Comparison of ENCODE assay signal across 1 cellular context in the genomic region with DNA sequence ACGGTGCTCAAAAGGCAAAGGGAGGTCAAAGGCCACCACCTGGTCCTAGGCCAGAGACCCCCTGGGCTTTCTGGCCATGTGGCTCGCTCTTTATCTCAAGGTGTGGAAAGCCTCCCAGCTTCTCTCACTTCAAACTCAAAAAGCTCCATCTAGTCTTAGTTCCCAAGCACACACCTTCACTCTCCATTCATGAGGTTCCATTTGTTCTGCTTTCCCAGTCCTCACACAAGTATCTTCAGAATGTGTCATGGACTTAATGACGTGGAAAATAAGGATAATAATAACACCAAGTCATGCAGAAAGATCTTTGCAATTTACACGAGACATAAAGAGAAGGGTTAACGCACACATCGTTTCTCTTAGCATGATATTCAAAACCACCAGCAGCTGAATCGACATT.
TF ChIP-seq lines count a peak whose summit lies in the region.

No MANE protein-coding gene starts in this region.

TF ChIP-seq in HEK293, 187 proteins besides CTCF, POLR2A, EP300 and RAD21 (continued from another document and continues in another):
- TF ChIP-seq ZNF623 (tag by site-specific recombination; IDR thresholded peaks at IDR 0.05) (no peak), MZF1 (tag by site-specific recombination; IDR thresholded peaks at IDR 0.05; ENCODE audit: borderline replicate concordance) (no peak), ZNF157 (tag by site-specific recombination; IDR thresholded peaks at IDR 0.05) (no peak), ZNF26 (tag by site-specific recombination; IDR thresholded peaks at IDR 0.05) (no peak), ZNF280C (tag by site-specific recombination; IDR thresholded peaks at IDR 0.05) (no peak), ZNF341 (tag by site-specific recombination; IDR thresholded peaks at IDR 0.05; ENCODE audit: low read depth) (no peak), ZFP69B (tag by site-specific recombination; IDR thresholded peaks at IDR 0.05) (0 out of 2 replicates have a peak, but pooled peaks have one; percentile 57), ZNF175 (tag by site-specific recombination; IDR thresholded peaks at IDR 0.05) (no peak), HOXD13 (CRISPR knock-in tag; IDR thresholded peaks at IDR 0.05; ENCODE audit: borderline replicate concordance) (0 out of 2 replicates have a peak, but pooled peaks have one; percentile 35), ZNF423 (tag by site-specific recombination; IDR thresholded peaks at IDR 0.05) (no peak), ZNF311 (tag by site-specific recombination; IDR thresholded peaks at IDR 0.05; ENCODE audit: borderline replicate concordance) (no peak), ZNF404 (tag by site-specific recombination; IDR thresholded peaks at IDR 0.05) (no peak), HOXA7 (CRISPR knock-in tag; IDR thresholded peaks at IDR 0.05; ENCODE audit: borderline replicate concordance) (no peak), SP7 (tag by site-specific recombination; IDR thresholded peaks at IDR 0.05) (peak; percentile 79), YY2 (tag by site-specific recombination; IDR thresholded peaks at IDR 0.05) (no peak), ZNF654 (tag by site-specific recombination; IDR thresholded peaks at IDR 0.05; ENCODE audit: low read depth) (no peak), ZNF530 (tag by site-specific recombination; IDR thresholded peaks at IDR 0.05; ENCODE audit: low read depth) (no peak), ZNF211 (tag by site-specific recombination; IDR thresholded peaks at IDR 0.05; ENCODE audit: low read depth) (no peak), REPIN1 (tag by site-specific recombination; IDR thresholded peaks at IDR 0.05; ENCODE audit: low read depth) (no peak), SP2 (tag by site-specific recombination; IDR thresholded peaks at IDR 0.05) (no peak), ZNF768 (tag by site-specific recombination; IDR thresholded peaks at IDR 0.05) (no peak), ZSCAN18 (tag by site-specific recombination; IDR thresholded peaks at IDR 0.05) (no peak), ZNF830 (tag by site-specific recombination; IDR thresholded peaks at IDR 0.05; ENCODE audit: low read depth) (no peak), ZNF560 (tag by site-specific recombination; IDR thresholded peaks at IDR 0.05; ENCODE audit: borderline replicate concordance) (no peak), KLF9 (tag by site-specific recombination; IDR thresholded peaks at IDR 0.05; ENCODE audit: low read depth) (no peak), GFI1B (tag by site-specific recombination; IDR thresholded peaks at IDR 0.05) (no peak), ZNF16 (tag by site-specific recombination; IDR thresholded peaks at IDR 0.05; ENCODE audit: low read depth) (no peak), ZNF843 (tag by site-specific recombination; IDR thresholded peaks at IDR 0.05) (peak; percentile 91), ZNF391 (tag by site-specific recombination; IDR thresholded peaks at IDR 0.05; ENCODE audit: borderline replicate concordance, low read depth) (peak; percentile 58; the same call in 1 of the 2 replicates), ZEB2 (tag by site-specific recombination; IDR thresholded peaks at IDR 0.05) (peak; percentile 95), ZNF488 (tag by site-specific recombination; IDR thresholded peaks at IDR 0.05) (no peak), ZNF624 (tag by site-specific recombination; IDR thresholded peaks at IDR 0.05) (no peak), ZNF610 (tag by site-specific recombination; IDR thresholded peaks at IDR 0.05; ENCODE audit: borderline replicate concordance) (no peak), EGR2 (tag by site-specific recombination; IDR thresholded peaks at IDR 0.05; ENCODE audit: low read depth) (no peak), ZNF37A (tag by site-specific recombination; IDR thresholded peaks at IDR 0.05) (no peak), ZNF23 (tag by site-specific recombination; IDR thresholded peaks at IDR 0.05; ENCODE audit: borderline replicate concordance) (no peak), ZBTB49 (tag by site-specific recombination; IDR thresholded peaks at IDR 0.05; ENCODE audit: low read depth) (no peak)
- TF ChIP-seq, protein P1, sequence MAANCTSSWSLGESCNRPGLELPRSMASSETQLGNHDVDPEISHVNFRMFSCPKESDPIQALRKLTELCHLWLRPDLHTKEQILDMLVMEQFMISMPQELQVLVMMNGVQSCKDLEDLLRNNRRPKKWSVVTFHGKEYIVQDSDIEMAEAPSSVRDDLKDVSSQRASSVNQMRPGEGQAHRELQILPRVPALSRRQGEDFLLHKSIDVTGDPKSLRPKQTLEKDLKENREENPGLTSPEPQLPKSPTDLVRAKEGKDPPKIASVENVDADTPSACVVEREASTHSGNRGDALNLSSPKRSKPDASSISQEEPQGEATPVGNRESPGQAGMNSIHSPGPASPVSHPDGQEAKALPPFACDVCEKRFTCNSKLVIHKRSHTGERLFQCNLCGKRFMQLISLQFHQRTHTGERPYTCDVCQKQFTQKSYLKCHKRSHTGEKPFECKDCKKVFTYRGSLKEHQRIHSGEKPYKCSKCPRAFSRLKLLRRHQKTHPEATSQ (tag by site-specific recombination; IDR thresholded peaks at IDR 0.05): no peak
- TF ChIP-seq, protein P2, sequence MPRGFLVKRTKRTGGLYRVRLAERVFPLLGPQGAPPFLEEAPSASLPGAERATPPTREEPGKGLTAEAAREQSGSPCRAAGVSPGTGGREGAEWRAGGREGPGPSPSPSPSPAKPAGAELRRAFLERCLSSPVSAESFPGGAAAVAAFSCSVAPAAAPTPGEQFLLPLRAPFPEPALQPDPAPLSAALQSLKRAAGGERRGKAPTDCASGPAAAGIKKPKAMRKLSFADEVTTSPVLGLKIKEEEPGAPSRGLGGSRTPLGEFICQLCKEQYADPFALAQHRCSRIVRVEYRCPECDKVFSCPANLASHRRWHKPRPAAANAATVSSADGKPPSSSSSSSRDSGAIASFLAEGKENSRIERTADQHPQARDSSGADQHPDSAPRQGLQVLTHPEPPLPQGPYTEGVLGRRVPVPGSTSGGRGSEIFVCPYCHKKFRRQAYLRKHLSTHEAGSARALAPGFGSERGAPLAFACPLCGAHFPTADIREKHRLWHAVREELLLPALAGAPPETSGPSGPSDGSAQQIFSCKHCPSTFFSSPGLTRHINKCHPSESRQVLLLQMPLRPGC (tag by site-specific recombination; IDR thresholded peaks at IDR 0.05): peak; percentile 87
- TF ChIP-seq, protein P3, sequence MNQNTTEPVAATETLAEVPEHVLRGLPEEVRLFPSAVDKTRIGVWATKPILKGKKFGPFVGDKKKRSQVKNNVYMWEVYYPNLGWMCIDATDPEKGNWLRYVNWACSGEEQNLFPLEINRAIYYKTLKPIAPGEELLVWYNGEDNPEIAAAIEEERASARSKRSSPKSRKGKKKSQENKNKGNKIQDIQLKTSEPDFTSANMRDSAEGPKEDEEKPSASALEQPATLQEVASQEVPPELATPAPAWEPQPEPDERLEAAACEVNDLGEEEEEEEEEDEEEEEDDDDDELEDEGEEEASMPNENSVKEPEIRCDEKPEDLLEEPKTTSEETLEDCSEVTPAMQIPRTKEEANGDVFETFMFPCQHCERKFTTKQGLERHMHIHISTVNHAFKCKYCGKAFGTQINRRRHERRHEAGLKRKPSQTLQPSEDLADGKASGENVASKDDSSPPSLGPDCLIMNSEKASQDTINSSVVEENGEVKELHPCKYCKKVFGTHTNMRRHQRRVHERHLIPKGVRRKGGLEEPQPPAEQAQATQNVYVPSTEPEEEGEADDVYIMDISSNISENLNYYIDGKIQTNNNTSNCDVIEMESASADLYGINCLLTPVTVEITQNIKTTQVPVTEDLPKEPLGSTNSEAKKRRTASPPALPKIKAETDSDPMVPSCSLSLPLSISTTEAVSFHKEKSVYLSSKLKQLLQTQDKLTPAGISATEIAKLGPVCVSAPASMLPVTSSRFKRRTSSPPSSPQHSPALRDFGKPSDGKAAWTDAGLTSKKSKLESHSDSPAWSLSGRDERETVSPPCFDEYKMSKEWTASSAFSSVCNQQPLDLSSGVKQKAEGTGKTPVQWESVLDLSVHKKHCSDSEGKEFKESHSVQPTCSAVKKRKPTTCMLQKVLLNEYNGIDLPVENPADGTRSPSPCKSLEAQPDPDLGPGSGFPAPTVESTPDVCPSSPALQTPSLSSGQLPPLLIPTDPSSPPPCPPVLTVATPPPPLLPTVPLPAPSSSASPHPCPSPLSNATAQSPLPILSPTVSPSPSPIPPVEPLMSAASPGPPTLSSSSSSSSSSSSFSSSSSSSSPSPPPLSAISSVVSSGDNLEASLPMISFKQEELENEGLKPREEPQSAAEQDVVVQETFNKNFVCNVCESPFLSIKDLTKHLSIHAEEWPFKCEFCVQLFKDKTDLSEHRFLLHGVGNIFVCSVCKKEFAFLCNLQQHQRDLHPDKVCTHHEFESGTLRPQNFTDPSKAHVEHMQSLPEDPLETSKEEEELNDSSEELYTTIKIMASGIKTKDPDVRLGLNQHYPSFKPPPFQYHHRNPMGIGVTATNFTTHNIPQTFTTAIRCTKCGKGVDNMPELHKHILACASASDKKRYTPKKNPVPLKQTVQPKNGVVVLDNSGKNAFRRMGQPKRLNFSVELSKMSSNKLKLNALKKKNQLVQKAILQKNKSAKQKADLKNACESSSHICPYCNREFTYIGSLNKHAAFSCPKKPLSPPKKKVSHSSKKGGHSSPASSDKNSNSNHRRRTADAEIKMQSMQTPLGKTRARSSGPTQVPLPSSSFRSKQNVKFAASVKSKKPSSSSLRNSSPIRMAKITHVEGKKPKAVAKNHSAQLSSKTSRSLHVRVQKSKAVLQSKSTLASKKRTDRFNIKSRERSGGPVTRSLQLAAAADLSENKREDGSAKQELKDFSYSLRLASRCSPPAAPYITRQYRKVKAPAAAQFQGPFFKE (tag by site-specific recombination; IDR thresholded peaks at IDR 0.05; ENCODE audit: borderline replicate concordance): no peak
- TF ChIP-seq, protein P4, sequence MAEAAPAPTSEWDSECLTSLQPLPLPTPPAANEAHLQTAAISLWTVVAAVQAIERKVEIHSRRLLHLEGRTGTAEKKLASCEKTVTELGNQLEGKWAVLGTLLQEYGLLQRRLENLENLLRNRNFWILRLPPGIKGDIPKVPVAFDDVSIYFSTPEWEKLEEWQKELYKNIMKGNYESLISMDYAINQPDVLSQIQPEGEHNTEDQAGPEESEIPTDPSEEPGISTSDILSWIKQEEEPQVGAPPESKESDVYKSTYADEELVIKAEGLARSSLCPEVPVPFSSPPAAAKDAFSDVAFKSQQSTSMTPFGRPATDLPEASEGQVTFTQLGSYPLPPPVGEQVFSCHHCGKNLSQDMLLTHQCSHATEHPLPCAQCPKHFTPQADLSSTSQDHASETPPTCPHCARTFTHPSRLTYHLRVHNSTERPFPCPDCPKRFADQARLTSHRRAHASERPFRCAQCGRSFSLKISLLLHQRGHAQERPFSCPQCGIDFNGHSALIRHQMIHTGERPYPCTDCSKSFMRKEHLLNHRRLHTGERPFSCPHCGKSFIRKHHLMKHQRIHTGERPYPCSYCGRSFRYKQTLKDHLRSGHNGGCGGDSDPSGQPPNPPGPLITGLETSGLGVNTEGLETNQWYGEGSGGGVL (tag by site-specific recombination; IDR thresholded peaks at IDR 0.05): no peak
